Comparison of ENCODE assay signal across 9 cellular contexts in genomic region chr10:50396491-50397311, GRCh38.
DNase-seq lines count a peak whose midpoint lies in the region; ATAC-seq and TF ChIP-seq lines count a peak whose summit lies in the region.
"Had no signal": no experiment of that assay in that cellular context is flagged by ENCODE, and none has a peak within 500 bp of the region (broad histone marks: within the 10 kb centered on the region; RNA-seq: fewer than 3 reads in every experiment).

No MANE protein-coding gene starts in this region.

- no peaks in the 10 kb centered on the region for H3F3A ChIP-seq in neural progenitor cell (ENCODE audit: low read depth)

- H3K27ac ChIP-seq in neural progenitor cell (no peak overlapping the region), WERI-Rb-1 (no peak overlapping the region), endodermal cell (ENCODE audit: low read depth, low read length) (no peak overlapping the region)
- H3K27ac ChIP-seq: cardiac muscle cell had no signal

- no peaks in the 10 kb centered on the region for H3K27me3 ChIP-seq in neural progenitor cell
- H3K27me3 ChIP-seq in WERI-Rb-1 (ENCODE audit: insufficient read depth, low read depth, severe bottlenecking): no peaks in the 10 kb centered on the region
- H3K27me3 ChIP-seq in endodermal cell (ENCODE audit: control insufficient read depth, insufficient read depth, low read length, poor library complexity, severe bottlenecking): no peaks in the 10 kb centered on the region
- H3K27me3 ChIP-seq: cardiac muscle cell had no signal

- WGBS in endodermal cell (ENCODE audit: insufficient coverage in 1 of 2, insufficient read length in 1 of 2), 2 experiments: 93 to 100% methylated on average over 4 to 7 of the region's 7 CpGs

- H4K20me1 ChIP-seq in neural progenitor cell (ENCODE audit: low read depth): no peaks in the 10 kb centered on the region

- H3K4me1 Mint-ChIP-seq in neural progenitor cell: no peaks in the 10 kb centered on the region
- no peaks in the 10 kb centered on the region for H3K4me1 Mint-ChIP-seq in endodermal cell

- H3K27ac Mint-ChIP-seq in neural progenitor cell (no peak overlapping the region), endodermal cell (no peak overlapping the region)

- DNase-seq in Caki2 (ENCODE audit: low read depth) (peak; percentile 57), fibroblast of mammary gland (ENCODE audit: low read depth) (peak; percentile 67), neural progenitor cell (ENCODE audit: low spot score) (no peak), NCI-H1048 (lab: John Stamatoyannopoulos, UW) (no peak), WERI-Rb-1 (no peak), endodermal cell (no peak)

- H3K4me1 ChIP-seq in neural progenitor cell (no peaks in the 10 kb centered on the region), endodermal cell (ENCODE audit: control insufficient read depth, insufficient read depth, low read length) (peaks cover 3% of the 10 kb centered on the region)

- H3K4me3 ChIP-seq in fibroblast of mammary gland (ENCODE audit: control insufficient read depth, low read depth, low read length): no peak overlapping the region
- no peak overlapping the region for H3K4me3 ChIP-seq in neural progenitor cell
- H3K4me3 ChIP-seq in WERI-Rb-1 (ENCODE audit: low read depth, low read length): no peak overlapping the region
- no peak overlapping the region for H3K4me3 ChIP-seq in endodermal cell (ENCODE audit: low read length)
- H3K4me3 ChIP-seq: cardiac muscle cell had no signal

- ATAC-seq in GM19395 (IDR thresholded peaks at IDR 0.05; ENCODE audit: unreplicated experiment) (peak; percentile 80), HG03469 (IDR thresholded peaks at IDR 0.05; ENCODE audit: unreplicated experiment) (peak; percentile 76)

- no peak overlapping the region for H3K9ac ChIP-seq in neural progenitor cell
- H3K9ac ChIP-seq in endodermal cell (ENCODE audit: extremely low read depth, low read length, poor library complexity, severe bottlenecking): no peak overlapping the region

- H3K9me3 ChIP-seq in neural progenitor cell (ENCODE audit: low read depth) (no peaks in the 10 kb centered on the region), WERI-Rb-1 (ENCODE audit: severe bottlenecking) (no peaks in the 10 kb centered on the region), endodermal cell (ENCODE audit: control insufficient read depth, low read length) (no peaks in the 10 kb centered on the region)

- in situ Hi-C loops in Caki2 (cut with HindIII; ENCODE audit: low pct_unique_long_range_greater_than_20kb, low sequenced_read_pairs): no loop called here

- H3K27me3 Mint-ChIP-seq in neural progenitor cell (ENCODE audit: insufficient read depth, low read depth) (no peaks in the 10 kb centered on the region), endodermal cell (ENCODE audit: insufficient read depth) (no peaks in the 10 kb centered on the region)

- H3K36me3 Mint-ChIP-seq in neural progenitor cell (no peaks in the 10 kb centered on the region), endodermal cell (ENCODE audit: low read depth) (no peaks in the 10 kb centered on the region)

- no peaks in the 10 kb centered on the region for H3K79me2 ChIP-seq in neural progenitor cell (ENCODE audit: low read depth)

- no peaks in the 10 kb centered on the region for H3K9me3 Mint-ChIP-seq in neural progenitor cell
- H3K9me3 Mint-ChIP-seq in endodermal cell: no peaks in the 10 kb centered on the region

- no peak overlapping the region for H3K4me3 Mint-ChIP-seq in neural progenitor cell
- no peak overlapping the region for H3K4me3 Mint-ChIP-seq in endodermal cell

- no peak for TF ChIP-seq CTCF in fibroblast of mammary gland (conservative IDR thresholded peaks at IDR 0.05; ENCODE audit: control insufficient read depth, insufficient read depth, low read depth, low read length)
- TF ChIP-seq CTCF in neural progenitor cell (IDR thresholded peaks at IDR 0.05): no peak
- TF ChIP-seq CTCF in WERI-Rb-1 (IDR thresholded peaks at IDR 0.05; ENCODE audit: low read depth, low read length): no peak
- no peak for TF ChIP-seq CTCF in endodermal cell (conservative IDR thresholded peaks at IDR 0.05)

- H3K4me2 ChIP-seq in neural progenitor cell: no peak overlapping the region

- H2AFZ ChIP-seq in neural progenitor cell (replicated peaks): no peak overlapping the region

- H3K36me3 ChIP-seq in neural progenitor cell (no peaks in the 10 kb centered on the region), WERI-Rb-1 (no peaks in the 10 kb centered on the region), endodermal cell (ENCODE audit: control insufficient read depth, insufficient read depth, low read length) (no peaks in the 10 kb centered on the region)
- H3K36me3 ChIP-seq: cardiac muscle cell had no signal

Comparison
In these comparisons a context has a peak if more than half of its experiments do, and no peak if none do; other contexts are left out.
1. DNase-seq: peak in Caki2 (single experiment) and fibroblast of mammary gland (single experiment); none in neural progenitor cell (single experiment), NCI-H1048 (single experiment), WERI-Rb-1 (single experiment) and endodermal cell (single experiment).